ENCODE assay signal across 8 cellular contexts in the genomic region with DNA sequence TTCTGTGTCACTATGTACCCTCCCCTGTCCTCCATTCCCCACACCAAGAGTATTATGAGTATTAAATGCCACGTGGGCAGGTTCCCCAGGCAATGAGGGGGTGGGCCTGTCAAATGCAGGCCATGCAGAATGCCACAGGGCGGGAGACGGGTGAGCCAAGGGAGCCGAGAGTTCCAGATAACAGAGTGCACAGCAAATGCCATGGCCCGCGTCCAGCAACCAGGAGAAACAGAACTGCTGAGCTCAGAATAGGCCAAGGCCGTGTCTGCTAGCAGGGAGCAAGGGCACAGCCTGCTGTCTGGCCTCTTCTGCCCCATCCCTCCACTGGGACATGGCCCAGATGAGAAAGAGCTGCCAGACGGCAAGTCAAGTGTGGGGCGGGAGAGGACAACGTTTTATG.
A peak's percentile ranks its signal among the peaks of the same experiment; 100 is the strongest.
DNase-seq lines count a peak whose midpoint lies in the region; ATAC-seq and TF ChIP-seq lines count a peak whose summit lies in the region.
"Not testable (repeated sequence)": the region's sequence is repeated elsewhere in the genome, so short reads cannot be mapped to it uniquely, and the experiment has no call there.

No MANE protein-coding gene starts in this region.

- H3K9me2 ChIP-seq in hepatocyte (replicated peaks; ENCODE audit: insufficient read depth), result not testable (repeated sequence)

- TF ChIP-seq POLR2A in adrenal gland (IDR thresholded peaks at IDR 0.05), result not testable (repeated sequence)

- H4K20me1 ChIP-seq in hepatocyte (ENCODE audit: insufficient read depth, poor library complexity, severe bottlenecking), result not testable (repeated sequence)

- WGBS in adrenal gland, 4 donors, result 8 to 39% (median 27%) methylated on average over 5 to 10 of the region's 10 CpGs
- 89% methylated on average over 10 of the region's 10 CpGs for WGBS in hepatocyte (ENCODE audit: low lambda C conversion rate, missing lambda C conversion rate)

- H3K4me3 ChIP-seq in AG10803 (ENCODE audit: low read length); adrenal gland; hepatocyte; mucosa of descending colon; retinal pigment epithelial cell (ENCODE audit: low read length); tibial artery: not testable (repeated sequence)

- not testable (repeated sequence) for H3K79me2 ChIP-seq in hepatocyte

- DNase-seq in AG10803 (ENCODE audit: low read depth), result peak; percentile 32
- peak; percentile 77 to 96 (median 93) for DNase-seq in adrenal gland
- DNase-seq in dermis microvascular lymphatic vessel endothelial cell (ENCODE audit: low read depth in 2 of 2), result peak; percentile 14 to 40
- peak; percentile 33 for DNase-seq in globus pallidus (ENCODE audit: low spot score)
- peak; percentile 9 for DNase-seq in hepatocyte (ENCODE audit: low spot score)
- peak in 1 of 3 donors; percentile 8 for DNase-seq in mucosa of descending colon
- DNase-seq in retinal pigment epithelial cell (ENCODE audit: low read depth), result peak; percentile 18
- peak; percentile 66 to 92 for DNase-seq in tibial artery

- ATAC-seq in mucosa of descending colon, result peak; percentile 6

- H3K27me3 ChIP-seq in adrenal gland, hepatocyte, tibial artery: not testable (repeated sequence)

- not testable (repeated sequence) for TF ChIP-seq CTCF in AG10803 (conservative IDR thresholded peaks at IDR 0.05; ENCODE audit: low read length); mucosa of descending colon (IDR thresholded peaks at IDR 0.05); tibial artery (IDR thresholded peaks at IDR 0.05)
- peak in 1 of 6 experiments; percentile 27 for TF ChIP-seq CTCF in adrenal gland (IDR thresholded peaks at IDR 0.05)
- peak; percentile 20 for TF ChIP-seq CTCF in hepatocyte (IDR thresholded peaks at IDR 0.05; ENCODE audit: poor library complexity)
- TF ChIP-seq CTCF in retinal pigment epithelial cell (conservative IDR thresholded peaks at IDR 0.05; ENCODE audit: low read depth, low read length), result peak; percentile 6

- H3K4me1 ChIP-seq in adrenal gland (replicated peaks in 1 of 2); hepatocyte (ENCODE audit: insufficient read depth); mucosa of descending colon (ENCODE audit: low read depth): not testable (repeated sequence)
- H3K4me1 ChIP-seq in tibial artery, result peaks cover 0 to 14% (median 2%) of the 10 kb centered on the region in 4 donors

- H3K27ac ChIP-seq in adrenal gland (peak overlapping the region in 3 of 5 donors; percentile 17 to 63 (median 26)), tibial artery (peak overlapping the region in 1 of 2 donors; percentile 43)
- not testable (repeated sequence) for H3K27ac ChIP-seq in hepatocyte

- intact Hi-C loops in adrenal gland (cut with DNase I); mucosa of descending colon (cut with DNase I, micrococcal nuclease); tibial artery (cut with DNase I; ENCODE audit: low total_unique reads): not testable (repeated sequence)

- not testable (repeated sequence) for H2AFZ ChIP-seq in hepatocyte

- H3K9me3 ChIP-seq in adrenal gland (replicated peaks in 1 of 3); hepatocyte (ENCODE audit: low read depth); mucosa of descending colon; tibial artery: not testable (repeated sequence)

- not testable (repeated sequence) for H3K4me2 ChIP-seq in hepatocyte

- not testable (repeated sequence) for H3K36me3 ChIP-seq in adrenal gland (replicated peaks in 1 of 2); hepatocyte (replicated peaks; ENCODE audit: insufficient read depth, low read depth); mucosa of descending colon (ENCODE audit: low read depth); tibial artery
